In genomic region chr5:138588013-138588788, GRCh38 we compare ENCODE assay signal across 28 cellular contexts.
"Had no signal": no experiment of that assay in that cellular context is flagged by ENCODE, and none has a peak within 500 bp of the region (broad histone marks: within the 10 kb centered on the region; RNA-seq: fewer than 3 reads in every experiment).

No MANE protein-coding gene starts in this region.

- H2AFZ ChIP-seq: neural progenitor cell, parathyroid adenoma had no signal

- H3K4me3 ChIP-seq: neural progenitor cell, ovary, psoas muscle, right lobe of liver, sigmoid colon, suprapubic skin, testis, tibial artery, transverse colon, upper lobe of right lung, uterus had no signal

- ATAC-seq: naive thymus-derived CD4-positive, alpha-beta T cell; natural killer cell; psoas muscle; right cardiac atrium; right lobe of liver; stimulated activated memory B cell treated with anti-CD40 and anti-IgM and Interleukin-4, amounts not matched to agents 10 μg/mL and 1 μg/mL and 100 μg/mL, for 72 hours; stimulated activated naive CD8-positive, alpha-beta T cell treated with anti-CD3 and anti-CD28 coated beads, Interleukin-15, amount 100 ng/mL, for 72 hours; stimulated activated naive CD8-positive, alpha-beta T cell treated with anti-CD3 and anti-CD28 coated beads, Interleukin-15, Interleukin-2, amounts not matched to agents 100 U/mL and 50 U/mL, for 24 hours; upper lobe of right lung had no signal

- H3K4me1 Mint-ChIP-seq: naive thymus-derived CD4-positive, alpha-beta T cell; natural killer cell; stimulated activated memory B cell treated with anti-CD40 and anti-IgM and Interleukin-4, amounts not matched to agents 10 μg/mL and 1 μg/mL and 100 μg/mL, for 72 hours; stimulated activated naive CD8-positive, alpha-beta T cell treated with anti-CD3 and anti-CD28 coated beads, Interleukin-15, amount 100 ng/mL, for 72 hours had no signal

- H3K4me1 ChIP-seq: neural progenitor cell, parathyroid adenoma, psoas muscle, sigmoid colon, testis, tibial artery, upper lobe of right lung, uterus had no signal

- H3K4me2 ChIP-seq: neural progenitor cell had no signal

- H3K9ac ChIP-seq: neural progenitor cell, parathyroid adenoma had no signal

- H3K36me3 ChIP-seq: neural progenitor cell, ovary, right lobe of liver, sigmoid colon, suprapubic skin, tibial artery, transverse colon, upper lobe of right lung, uterus had no signal

- H3K27ac Mint-ChIP-seq: nephron; progenitor cell of endocrine pancreas; stimulated activated memory B cell treated with anti-CD40 and anti-IgM and Interleukin-4, amounts not matched to agents 10 μg/mL and 1 μg/mL and 100 μg/mL, for 72 hours; type B pancreatic cell had no signal

- H3K36me3 Mint-ChIP-seq: natural killer cell; neural progenitor cell; stimulated activated memory B cell treated with anti-CD40 and anti-IgM and Interleukin-4, amounts not matched to agents 10 μg/mL and 1 μg/mL and 100 μg/mL, for 72 hours; type B pancreatic cell had no signal

- H3K9me3 Mint-ChIP-seq: natural killer cell; nephron; stimulated activated memory B cell treated with anti-CD40 and anti-IgM and Interleukin-4, amounts not matched to agents 10 μg/mL and 1 μg/mL and 100 μg/mL, for 72 hours; stimulated activated naive CD8-positive, alpha-beta T cell treated with anti-CD3 and anti-CD28 coated beads, Interleukin-15, amount 100 ng/mL, for 72 hours; type B pancreatic cell had no signal

- DNase-seq: naive thymus-derived CD4-positive, alpha-beta T cell; natural killer cell; occipital lobe; ovary; psoas muscle; right cardiac atrium; right lobe of liver; sigmoid colon; small intestine; stimulated activated CD4-positive, alpha-beta T cell treated with anti-CD3 and anti-CD28 coated beads, Interleukin-15, amount 100 ng/mL, for 24 hours; stimulated activated CD4-positive, alpha-beta T cell treated with anti-CD3 and anti-CD28 coated beads, Interleukin-4, amount 100 ng/mL, for 1 hour; stimulated activated CD4-positive, alpha-beta T cell treated with anti-CD3 and anti-CD28 coated beads, Interleukin-4, amount 100 ng/mL, for 4 hours; stimulated activated naive CD4-positive, alpha-beta T cell; stimulated activated naive CD8-positive, alpha-beta T cell treated with anti-CD3 and anti-CD28 coated beads, Interleukin-15, amount 100 ng/mL, for 72 hours; stimulated activated naive CD8-positive, alpha-beta T cell treated with anti-CD3 and anti-CD28 coated beads, Interleukin-15, Interleukin-2, amounts not matched to agents 100 U/mL and 50 U/mL, for 24 hours; substantia nigra; testis; tibial artery; transverse colon; upper lobe of right lung; uterus had no signal

- H3K79me2 ChIP-seq: parathyroid adenoma had no signal

- H3K27me3 Mint-ChIP-seq: progenitor cell of endocrine pancreas, type B pancreatic cell had no signal

- H3K27ac ChIP-seq: neural progenitor cell, ovary, parathyroid adenoma, psoas muscle, right lobe of liver, sigmoid colon, suprapubic skin, testis, tibial artery, transverse colon, upper lobe of right lung, uterus had no signal

- H3K4me3 Mint-ChIP-seq: naive thymus-derived CD4-positive, alpha-beta T cell; natural killer cell; nephron; neural progenitor cell; stimulated activated memory B cell treated with anti-CD40 and anti-IgM and Interleukin-4, amounts not matched to agents 10 μg/mL and 1 μg/mL and 100 μg/mL, for 72 hours; stimulated activated naive CD8-positive, alpha-beta T cell treated with anti-CD3 and anti-CD28 coated beads, Interleukin-15, amount 100 ng/mL, for 72 hours; type B pancreatic cell had no signal

- H3K27me3 ChIP-seq: neural progenitor cell, ovary, right lobe of liver, sigmoid colon, suprapubic skin, testis, tibial artery, transverse colon, upper lobe of right lung, uterus had no signal

- H3K9me3 ChIP-seq: ovary, psoas muscle, right lobe of liver, sigmoid colon, suprapubic skin, testis, tibial artery, transverse colon, upper lobe of right lung, uterus had no signal
